ENCODE assay signal across 8 cellular contexts in genomic region chr17:79991924-79992656, GRCh38. TPM values are rescaled to one million over a fixed set of nuclear protein-coding genes. Genes with fewer than 3 reads are reported as not detected.
A peak's percentile ranks its signal among the peaks of the same experiment; 100 is the strongest.
DNase-seq lines count a peak whose midpoint lies in the region; ATAC-seq, FAIRE-seq and TF ChIP-seq lines count a peak whose summit lies in the region.

No MANE protein-coding gene starts in this region.

- H2AFZ ChIP-seq in osteoblast (ENCODE audit: low read length): peak overlapping the region; percentile 41

- no peaks in the 10 kb centered on the region for H3K36me3 ChIP-seq in Panc1 (ENCODE audit: control insufficient read depth, insufficient read depth, low read length)
- no peaks in the 10 kb centered on the region for H3K36me3 ChIP-seq in esophagus (ENCODE audit: control insufficient read depth in 2 of 2, insufficient read depth in 2 of 2, low read length in 1 of 2)
- no peaks in the 10 kb centered on the region for H3K36me3 ChIP-seq in osteoblast (ENCODE audit: insufficient read depth, low read length)
- no peaks in the 10 kb centered on the region for H3K36me3 ChIP-seq in small intestine (ENCODE audit: control insufficient read depth in 2 of 2, insufficient read depth in 2 of 2, low read length in 2 of 2)

- CTCF ChIA-PET in Panc1 (lab: Charles Lee): interaction anchor here (0.6 to 1.0 kb wide), 2 partner anchors 180 to 195 kb away, joined by 4 read pairs; no protein-coding TSS in a partner anchor

- H3K9me3 ChIP-seq in Panc1 (ENCODE audit: control insufficient read depth, insufficient read depth, low read depth, low read length): no peaks in the 10 kb centered on the region
- no peaks in the 10 kb centered on the region for H3K9me3 ChIP-seq in esophagus (ENCODE audit: control insufficient read depth in 2 of 2, insufficient read depth in 1 of 2, low read depth in 1 of 2, low read length in 1 of 2)
- no peaks in the 10 kb centered on the region for H3K9me3 ChIP-seq in osteoblast (ENCODE audit: low read depth, low read length)
- no peaks in the 10 kb centered on the region for H3K9me3 ChIP-seq in small intestine (ENCODE audit: control insufficient read depth, low read depth)

- 9 to 10% methylated on average over 44 to 45 of the region's 45 CpGs for WGBS in esophagus, 2 donors
- WGBS in small intestine, 3 donors: 14 to 28% (median 17%) methylated on average over 28 to 45 of the region's 45 CpGs

- POLR2A ChIA-PET in Panc1 (lab: Charles Lee): no interaction called here

- no peaks in the 10 kb centered on the region for H3K79me2 ChIP-seq in osteoblast (ENCODE audit: insufficient read depth, low read length)

- H3K4me2 ChIP-seq in osteoblast (ENCODE audit: insufficient read depth, low read length): peak overlapping the region; percentile 77

- peak overlapping the region; percentile 80 for H3K27ac ChIP-seq in Panc1 (ENCODE audit: low read length)
- H3K27ac ChIP-seq in esophagus (ENCODE audit: low read depth in 2 of 2, low read length in 1 of 2): no peak overlapping the region
- H3K27ac ChIP-seq in osteoblast (ENCODE audit: low read depth, low read length): no peak overlapping the region
- peak overlapping the region in 1 of 2 donors; percentile 81 for H3K27ac ChIP-seq in small intestine (ENCODE audit: low read depth in 1 of 2, low read length in 1 of 2)

- H3K27me3 ChIP-seq in Panc1 (ENCODE audit: control insufficient read depth, insufficient read depth, low read length): no peaks in the 10 kb centered on the region
- H3K27me3 ChIP-seq in esophagus (ENCODE audit: control insufficient read depth in 1 of 2, insufficient read depth in 2 of 2, low read length in 2 of 2): no peaks in the 10 kb centered on the region
- H3K27me3 ChIP-seq in osteoblast (ENCODE audit: insufficient read depth, low read length): no peaks in the 10 kb centered on the region
- no peaks in the 10 kb centered on the region for H3K27me3 ChIP-seq in small intestine (ENCODE audit: control insufficient read depth in 2 of 2, insufficient read depth in 2 of 2, low read length in 2 of 2)

- in situ Hi-C loops in Panc1 (cut with HindIII; ENCODE audit: low pct_unique_long_range_greater_than_20kb, low sequenced_read_pairs): loop anchor here (25.0 kb wide), 2 partner anchors 130 to 205 kb away; partner anchors contain the start of genes CBX2 and CBX8

- peak; percentile 42 to 61 for DNase-seq in NCI-H2081 (lab: John Stamatoyannopoulos, UW)
- no peak for DNase-seq in NCI-H2081 treated with DMSO at 0.1 percent for 48 hours (lab: John Stamatoyannopoulos, UW)
- DNase-seq in Panc1 (ENCODE audit: low read depth, low spot score): no peak
- DNase-seq in osteoblast (ENCODE audit: insufficient read length, low spot score, missing footprints): peak; percentile 89
- DNase-seq in small intestine: no peak
- DNase-seq in hepatic stellate cell (ENCODE audit: low spot score): no peak

- intact Hi-C loops in Panc1 (cut with micrococcal nuclease; ENCODE audit: unreplicated experiment): loop anchor here (5.0 kb wide), 2 partner anchors 185 to 200 kb away; no protein-coding TSS in a partner anchor

- peak; percentile 52 for ATAC-seq in Panc1
- ATAC-seq in GM18519 (IDR thresholded peaks at IDR 0.05; ENCODE audit: low FRiP score, unreplicated experiment): no peak

- H3K4me1 ChIP-seq in Panc1 (ENCODE audit: control insufficient read depth, insufficient read depth, low read length): peaks cover 68% of the 10 kb centered on the region
- H3K4me1 ChIP-seq in esophagus (ENCODE audit: control insufficient read depth in 2 of 2, insufficient read depth in 2 of 2, low read length in 1 of 2): peaks cover 5 to 14% of the 10 kb centered on the region in 2 donors
- peaks cover 31% of the 10 kb centered on the region for H3K4me1 ChIP-seq in osteoblast (ENCODE audit: insufficient read depth, low read length)
- peaks cover 6 to 11% of the 10 kb centered on the region in 2 donors for H3K4me1 ChIP-seq in small intestine (ENCODE audit: control insufficient read depth in 2 of 2, insufficient read depth in 1 of 2, low read depth in 1 of 2, low read length in 1 of 2)

- H3K4me3 ChIP-seq in Panc1 (ENCODE audit: low read depth in 2 of 2, low read length in 2 of 2) (peak overlapping the region; percentile 32 to 63), esophagus (ENCODE audit: low read depth in 1 of 2, low read length in 2 of 2) (peak overlapping the region; percentile 27 to 29), osteoblast (ENCODE audit: insufficient read depth, low read length) (peak overlapping the region; percentile 65), small intestine (ENCODE audit: low read depth in 1 of 2, low read length in 2 of 2) (peak overlapping the region in 1 of 2 donors; percentile 34)

- TF ChIP-seq CTCF in Panc1 (IDR thresholded peaks at IDR 0.05) (no peak), osteoblast (IDR thresholded peaks at IDR 0.05; ENCODE audit: extremely low read depth, low read depth, low read length) (no peak)

- H4K20me1 ChIP-seq in osteoblast (ENCODE audit: insufficient read depth, low read length): peaks cover 21% of the 10 kb centered on the region

- FAIRE-seq in small intestine (lab: Jason Lieb, UNC): no peak

- BruUV-seq in Panc1 (replicated peaks; lab: Mats Ljungman, UMichigan): no TSS peak

RNA-seq across cellular contexts. Expression of gene TBC1D16, which starts 43.6 kb away (rescaled TPM):
- 41.6 TPM for total RNA-seq in Panc1 (2021; ENCODE audit: unreplicated experiment)
- polyA plus RNA-seq in Panc1 (2012; ENCODE audit: insufficient read length): 49.2 TPM
- polyA plus RNA-seq in esophagus: 1 to 10 TPM; 2.4 to 3.8 TPM
- 63.1 and 68.8 TPM in 2 replicates for total RNA-seq in osteoblast
- polyA plus RNA-seq in small intestine: 10 to 100 TPM in 1 of 3 donors, 1 to 10 TPM in 2; 1.6 to 27.1 (median 3.2) TPM

RNA-seq across cellular contexts. Expression of gene CCDC40, which starts 44.4 kb away (rescaled TPM):
- 18.0 TPM for total RNA-seq in Panc1 (2021; ENCODE audit: unreplicated experiment)
- polyA plus RNA-seq in Panc1 (2012; ENCODE audit: insufficient read length): 21.4 TPM
- polyA plus RNA-seq in esophagus: 1 to 10 TPM in 1 of 2 donors, under 1 TPM in 1; 0.48 to 1.3 TPM
- total RNA-seq in osteoblast: 8.3 and 11.8 TPM in 2 replicates
- 1 to 10 TPM in 1 of 3 donors, under 1 TPM in 2; 0.45 to 1.2 (median 0.81) TPM for polyA plus RNA-seq in small intestine

Comparison
In these comparisons a context has a peak if more than half of its experiments do, and no peak if none do; other contexts are left out.
1. DNase-seq: peak in NCI-H2081 (2 of 2) and osteoblast (single experiment); none in NCI-H2081 treated with DMSO at 0.1 percent for 48 hours (single experiment), Panc1 (single experiment), small intestine (single experiment) and hepatic stellate cell (single experiment).